In the genomic region with DNA sequence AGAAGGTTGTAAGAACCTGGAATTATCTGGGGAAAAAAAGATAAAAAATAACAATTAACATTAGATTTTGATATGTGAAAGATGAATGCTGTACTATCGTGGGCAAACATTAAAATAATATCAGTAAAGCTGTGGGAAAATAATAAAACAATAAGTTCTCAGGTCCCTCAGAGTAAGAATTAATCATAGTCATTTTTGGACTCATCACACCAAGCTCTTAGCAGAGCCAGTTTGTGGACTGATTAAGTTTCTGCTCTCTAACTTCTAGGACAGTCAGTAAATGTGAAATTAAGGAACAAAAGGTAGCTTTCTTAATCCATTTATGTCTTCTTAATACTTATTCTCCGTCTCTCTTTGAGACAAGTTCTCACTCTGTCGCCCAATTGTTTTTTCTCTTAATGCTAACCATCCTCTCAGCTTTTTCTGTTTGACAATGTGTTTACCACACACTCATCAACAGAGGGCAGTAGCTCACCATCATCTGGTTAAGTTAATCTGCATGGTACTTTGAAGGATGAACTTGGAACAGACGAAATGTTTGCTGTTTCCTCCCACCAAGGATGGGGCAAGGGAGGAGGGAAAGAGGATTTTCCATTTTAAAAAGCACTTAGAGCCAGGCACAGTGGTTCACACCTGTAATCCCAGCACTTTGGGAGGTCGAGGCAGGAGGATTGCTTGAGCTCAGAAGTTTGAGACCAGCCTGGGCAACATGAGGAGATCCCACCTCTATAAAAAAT, we compare ENCODE assay signal across 1 cellular context.
TF ChIP-seq lines count a peak whose summit lies in the region.

No MANE protein-coding gene starts in this region.

TF ChIP-seq in K562, 482 proteins besides CTCF, POLR2A, EP300 and RAD21 (continues in another document):
- TF ChIP-seq HEY1 (CRISPR knock-in tag; IDR thresholded peaks at IDR 0.05; ENCODE audit: borderline replicate concordance) (no peak), SMARCB1 (IDR thresholded peaks at IDR 0.05; ENCODE audit: insufficient read length, low read depth) (no peak), NUFIP1 (IDR thresholded peaks at IDR 0.05; ENCODE audit: partially characterized antibody) (no peak), SMC3 (conservative IDR thresholded peaks at IDR 0.05; ENCODE audit: insufficient read depth, low read depth, low read length) (peak; percentile 77), XRCC4 (IDR thresholded peaks at IDR 0.05; ENCODE audit: extremely low read depth, insufficient read depth, insufficient read length) (no peak), OTX1 (CRISPR knock-in tag; IDR thresholded peaks at IDR 0.05) (no peak), ZNF75A (CRISPR knock-in tag; IDR thresholded peaks at IDR 0.05) (no peak), ZNF217 (CRISPR knock-in tag; IDR thresholded peaks at IDR 0.05) (no peak), ZNF41 (CRISPR knock-in tag; conservative IDR thresholded peaks at IDR 0.05) (no peak), ZNF583 (CRISPR knock-in tag; IDR thresholded peaks at IDR 0.05) (no peak), ZNF445 (CRISPR knock-in tag; IDR thresholded peaks at IDR 0.05; ENCODE audit: low read depth) (no peak), CBX1 (IDR thresholded peaks at IDR 0.05; ENCODE audit: low read depth) (no peak), ARID2 (IDR thresholded peaks at IDR 0.05) (peak; percentile 87), CTBP1 (IDR thresholded peaks at IDR 0.05; ENCODE audit: borderline replicate concordance) (0 out of 2 replicates have a peak, but pooled peaks have one; percentile 17), BRD4 (IDR thresholded peaks at IDR 0.05) (no peak), ZNF551 (CRISPR knock-in tag; IDR thresholded peaks at IDR 0.05) (no peak), PHB (CRISPR knock-in tag; IDR thresholded peaks at IDR 0.05) (no peak), FOXP1 (CRISPR knock-in tag; IDR thresholded peaks at IDR 0.05) (no peak), CBFA2T3 (IDR thresholded peaks at IDR 0.05) (no peak), ZKSCAN3 (CRISPR knock-in tag; IDR thresholded peaks at IDR 0.05) (no peak), ZNF121 (CRISPR knock-in tag; conservative IDR thresholded peaks at IDR 0.05) (no peak), EP400 (IDR thresholded peaks at IDR 0.05) (no peak), ZNF830 (CRISPR knock-in tag; IDR thresholded peaks at IDR 0.05) (no peak), NFATC3 (IDR thresholded peaks at IDR 0.05) (no peak), CBX3 (IDR thresholded peaks at IDR 0.05; ENCODE audit: borderline replicate concordance in 1 of 2, low read length in 2 of 2) (no peak), HDAC3 (IDR thresholded peaks at IDR 0.05; ENCODE audit: borderline replicate concordance, partially characterized antibody) (no peak), NRF1 (conservative IDR thresholded peaks at IDR 0.05 in 1 of 2, IDR thresholded peaks at IDR 0.05 in 1 of 2) (no peak), STAG1 (CRISPR knock-in tag; IDR thresholded peaks at IDR 0.05; ENCODE audit: borderline replicate concordance) (peak; percentile 55; the same call in 1 of the 2 replicates), BMI1 (IDR thresholded peaks at IDR 0.05; ENCODE audit: low read length) (no peak), RCOR1 (IDR thresholded peaks at IDR 0.05; ENCODE audit: borderline replicate concordance in 1 of 2, low read depth in 2 of 2, low read length in 2 of 2) (0 out of 4 replicates have a peak, but pooled peaks of 1 of the 2 experiments have one; percentile 20), NFIX (CRISPR knock-in tag; IDR thresholded peaks at IDR 0.05; ENCODE audit: low read depth) (no peak)
- TF ChIP-seq, protein P1, sequence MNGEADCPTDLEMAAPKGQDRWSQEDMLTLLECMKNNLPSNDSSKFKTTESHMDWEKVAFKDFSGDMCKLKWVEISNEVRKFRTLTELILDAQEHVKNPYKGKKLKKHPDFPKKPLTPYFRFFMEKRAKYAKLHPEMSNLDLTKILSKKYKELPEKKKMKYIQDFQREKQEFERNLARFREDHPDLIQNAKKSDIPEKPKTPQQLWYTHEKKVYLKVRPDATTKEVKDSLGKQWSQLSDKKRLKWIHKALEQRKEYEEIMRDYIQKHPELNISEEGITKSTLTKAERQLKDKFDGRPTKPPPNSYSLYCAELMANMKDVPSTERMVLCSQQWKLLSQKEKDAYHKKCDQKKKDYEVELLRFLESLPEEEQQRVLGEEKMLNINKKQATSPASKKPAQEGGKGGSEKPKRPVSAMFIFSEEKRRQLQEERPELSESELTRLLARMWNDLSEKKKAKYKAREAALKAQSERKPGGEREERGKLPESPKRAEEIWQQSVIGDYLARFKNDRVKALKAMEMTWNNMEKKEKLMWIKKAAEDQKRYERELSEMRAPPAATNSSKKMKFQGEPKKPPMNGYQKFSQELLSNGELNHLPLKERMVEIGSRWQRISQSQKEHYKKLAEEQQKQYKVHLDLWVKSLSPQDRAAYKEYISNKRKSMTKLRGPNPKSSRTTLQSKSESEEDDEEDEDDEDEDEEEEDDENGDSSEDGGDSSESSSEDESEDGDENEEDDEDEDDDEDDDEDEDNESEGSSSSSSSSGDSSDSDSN (IDR thresholded peaks at IDR 0.05; ENCODE audit: borderline replicate concordance in 1 of 2, low read depth in 2 of 2, low read length in 2 of 2), result no peak
- TF ChIP-seq, protein P2, sequence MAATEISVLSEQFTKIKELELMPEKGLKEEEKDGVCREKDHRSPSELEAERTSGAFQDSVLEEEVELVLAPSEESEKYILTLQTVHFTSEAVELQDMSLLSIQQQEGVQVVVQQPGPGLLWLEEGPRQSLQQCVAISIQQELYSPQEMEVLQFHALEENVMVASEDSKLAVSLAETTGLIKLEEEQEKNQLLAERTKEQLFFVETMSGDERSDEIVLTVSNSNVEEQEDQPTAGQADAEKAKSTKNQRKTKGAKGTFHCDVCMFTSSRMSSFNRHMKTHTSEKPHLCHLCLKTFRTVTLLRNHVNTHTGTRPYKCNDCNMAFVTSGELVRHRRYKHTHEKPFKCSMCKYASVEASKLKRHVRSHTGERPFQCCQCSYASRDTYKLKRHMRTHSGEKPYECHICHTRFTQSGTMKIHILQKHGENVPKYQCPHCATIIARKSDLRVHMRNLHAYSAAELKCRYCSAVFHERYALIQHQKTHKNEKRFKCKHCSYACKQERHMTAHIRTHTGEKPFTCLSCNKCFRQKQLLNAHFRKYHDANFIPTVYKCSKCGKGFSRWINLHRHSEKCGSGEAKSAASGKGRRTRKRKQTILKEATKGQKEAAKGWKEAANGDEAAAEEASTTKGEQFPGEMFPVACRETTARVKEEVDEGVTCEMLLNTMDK (IDR thresholded peaks at IDR 0.05; ENCODE audit: borderline replicate concordance, insufficient read depth, low read depth, low read length, poor library complexity, severe bottlenecking), result no peak
- TF ChIP-seq, protein P3, sequence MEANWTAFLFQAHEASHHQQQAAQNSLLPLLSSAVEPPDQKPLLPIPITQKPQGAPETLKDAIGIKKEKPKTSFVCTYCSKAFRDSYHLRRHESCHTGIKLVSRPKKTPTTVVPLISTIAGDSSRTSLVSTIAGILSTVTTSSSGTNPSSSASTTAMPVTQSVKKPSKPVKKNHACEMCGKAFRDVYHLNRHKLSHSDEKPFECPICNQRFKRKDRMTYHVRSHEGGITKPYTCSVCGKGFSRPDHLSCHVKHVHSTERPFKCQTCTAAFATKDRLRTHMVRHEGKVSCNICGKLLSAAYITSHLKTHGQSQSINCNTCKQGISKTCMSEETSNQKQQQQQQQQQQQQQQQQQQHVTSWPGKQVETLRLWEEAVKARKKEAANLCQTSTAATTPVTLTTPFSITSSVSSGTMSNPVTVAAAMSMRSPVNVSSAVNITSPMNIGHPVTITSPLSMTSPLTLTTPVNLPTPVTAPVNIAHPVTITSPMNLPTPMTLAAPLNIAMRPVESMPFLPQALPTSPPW (CRISPR knock-in tag; IDR thresholded peaks at IDR 0.05), result no peak
- TF ChIP-seq, protein P4, sequence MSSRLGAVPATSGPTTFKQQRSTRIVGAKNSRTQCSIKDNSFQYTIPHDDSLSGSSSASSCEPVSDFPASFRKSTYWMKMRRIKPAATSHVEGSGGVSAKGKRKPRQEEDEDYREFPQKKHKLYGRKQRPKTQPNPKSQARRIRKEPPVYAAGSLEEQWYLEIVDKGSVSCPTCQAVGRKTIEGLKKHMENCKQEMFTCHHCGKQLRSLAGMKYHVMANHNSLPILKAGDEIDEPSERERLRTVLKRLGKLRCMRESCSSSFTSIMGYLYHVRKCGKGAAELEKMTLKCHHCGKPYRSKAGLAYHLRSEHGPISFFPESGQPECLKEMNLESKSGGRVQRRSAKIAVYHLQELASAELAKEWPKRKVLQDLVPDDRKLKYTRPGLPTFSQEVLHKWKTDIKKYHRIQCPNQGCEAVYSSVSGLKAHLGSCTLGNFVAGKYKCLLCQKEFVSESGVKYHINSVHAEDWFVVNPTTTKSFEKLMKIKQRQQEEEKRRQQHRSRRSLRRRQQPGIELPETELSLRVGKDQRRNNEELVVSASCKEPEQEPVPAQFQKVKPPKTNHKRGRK (tag; IDR thresholded peaks at IDR 0.05), result peak; percentile 60
- TF ChIP-seq, protein P5, sequence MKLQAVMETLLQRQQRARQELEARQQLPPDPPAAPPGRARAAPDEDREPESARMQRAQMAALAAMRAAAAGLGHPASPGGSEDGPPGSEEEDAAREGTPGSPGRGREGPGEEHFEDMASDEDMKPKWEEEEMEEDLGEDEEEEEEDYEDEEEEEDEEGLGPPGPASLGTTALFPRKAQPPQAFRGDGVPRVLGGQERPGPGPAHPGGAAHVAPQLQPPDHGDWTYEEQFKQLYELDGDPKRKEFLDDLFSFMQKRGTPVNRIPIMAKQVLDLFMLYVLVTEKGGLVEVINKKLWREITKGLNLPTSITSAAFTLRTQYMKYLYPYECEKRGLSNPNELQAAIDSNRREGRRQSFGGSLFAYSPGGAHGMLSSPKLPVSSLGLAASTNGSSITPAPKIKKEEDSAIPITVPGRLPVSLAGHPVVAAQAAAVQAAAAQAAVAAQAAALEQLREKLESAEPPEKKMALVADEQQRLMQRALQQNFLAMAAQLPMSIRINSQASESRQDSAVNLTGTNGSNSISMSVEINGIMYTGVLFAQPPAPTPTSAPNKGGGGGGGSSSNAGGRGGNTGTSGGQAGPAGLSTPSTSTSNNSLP (IDR thresholded peaks at IDR 0.05; ENCODE audit: borderline replicate concordance, low read depth, low read length), result no peak
- TF ChIP-seq, protein P6, sequence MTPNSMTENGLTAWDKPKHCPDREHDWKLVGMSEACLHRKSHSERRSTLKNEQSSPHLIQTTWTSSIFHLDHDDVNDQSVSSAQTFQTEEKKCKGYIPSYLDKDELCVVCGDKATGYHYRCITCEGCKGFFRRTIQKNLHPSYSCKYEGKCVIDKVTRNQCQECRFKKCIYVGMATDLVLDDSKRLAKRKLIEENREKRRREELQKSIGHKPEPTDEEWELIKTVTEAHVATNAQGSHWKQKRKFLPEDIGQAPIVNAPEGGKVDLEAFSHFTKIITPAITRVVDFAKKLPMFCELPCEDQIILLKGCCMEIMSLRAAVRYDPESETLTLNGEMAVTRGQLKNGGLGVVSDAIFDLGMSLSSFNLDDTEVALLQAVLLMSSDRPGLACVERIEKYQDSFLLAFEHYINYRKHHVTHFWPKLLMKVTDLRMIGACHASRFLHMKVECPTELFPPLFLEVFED (CRISPR knock-in tag; conservative IDR thresholded peaks at IDR 0.05), result no peak
- TF ChIP-seq, protein P7, sequence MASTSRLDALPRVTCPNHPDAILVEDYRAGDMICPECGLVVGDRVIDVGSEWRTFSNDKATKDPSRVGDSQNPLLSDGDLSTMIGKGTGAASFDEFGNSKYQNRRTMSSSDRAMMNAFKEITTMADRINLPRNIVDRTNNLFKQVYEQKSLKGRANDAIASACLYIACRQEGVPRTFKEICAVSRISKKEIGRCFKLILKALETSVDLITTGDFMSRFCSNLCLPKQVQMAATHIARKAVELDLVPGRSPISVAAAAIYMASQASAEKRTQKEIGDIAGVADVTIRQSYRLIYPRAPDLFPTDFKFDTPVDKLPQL (IDR thresholded peaks at IDR 0.05; ENCODE audit: extremely low read depth, insufficient read length), result no peak
- TF ChIP-seq, protein P8, sequence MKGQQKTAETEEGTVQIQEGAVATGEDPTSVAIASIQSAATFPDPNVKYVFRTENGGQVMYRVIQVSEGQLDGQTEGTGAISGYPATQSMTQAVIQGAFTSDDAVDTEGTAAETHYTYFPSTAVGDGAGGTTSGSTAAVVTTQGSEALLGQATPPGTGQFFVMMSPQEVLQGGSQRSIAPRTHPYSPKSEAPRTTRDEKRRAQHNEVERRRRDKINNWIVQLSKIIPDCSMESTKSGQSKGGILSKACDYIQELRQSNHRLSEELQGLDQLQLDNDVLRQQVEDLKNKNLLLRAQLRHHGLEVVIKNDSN (CRISPR knock-in tag; IDR thresholded peaks at IDR 0.05), result no peak
- TF ChIP-seq, protein P9, sequence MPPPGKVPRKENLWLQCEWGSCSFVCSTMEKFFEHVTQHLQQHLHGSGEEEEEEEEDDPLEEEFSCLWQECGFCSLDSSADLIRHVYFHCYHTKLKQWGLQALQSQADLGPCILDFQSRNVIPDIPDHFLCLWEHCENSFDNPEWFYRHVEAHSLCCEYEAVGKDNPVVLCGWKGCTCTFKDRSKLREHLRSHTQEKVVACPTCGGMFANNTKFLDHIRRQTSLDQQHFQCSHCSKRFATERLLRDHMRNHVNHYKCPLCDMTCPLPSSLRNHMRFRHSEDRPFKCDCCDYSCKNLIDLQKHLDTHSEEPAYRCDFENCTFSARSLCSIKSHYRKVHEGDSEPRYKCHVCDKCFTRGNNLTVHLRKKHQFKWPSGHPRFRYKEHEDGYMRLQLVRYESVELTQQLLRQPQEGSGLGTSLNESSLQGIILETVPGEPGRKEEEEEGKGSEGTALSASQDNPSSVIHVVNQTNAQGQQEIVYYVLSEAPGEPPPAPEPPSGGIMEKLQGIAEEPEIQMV (tag; conservative IDR thresholded peaks at IDR 0.05; ENCODE audit: low read depth), result no peak
- TF ChIP-seq, protein P10, sequence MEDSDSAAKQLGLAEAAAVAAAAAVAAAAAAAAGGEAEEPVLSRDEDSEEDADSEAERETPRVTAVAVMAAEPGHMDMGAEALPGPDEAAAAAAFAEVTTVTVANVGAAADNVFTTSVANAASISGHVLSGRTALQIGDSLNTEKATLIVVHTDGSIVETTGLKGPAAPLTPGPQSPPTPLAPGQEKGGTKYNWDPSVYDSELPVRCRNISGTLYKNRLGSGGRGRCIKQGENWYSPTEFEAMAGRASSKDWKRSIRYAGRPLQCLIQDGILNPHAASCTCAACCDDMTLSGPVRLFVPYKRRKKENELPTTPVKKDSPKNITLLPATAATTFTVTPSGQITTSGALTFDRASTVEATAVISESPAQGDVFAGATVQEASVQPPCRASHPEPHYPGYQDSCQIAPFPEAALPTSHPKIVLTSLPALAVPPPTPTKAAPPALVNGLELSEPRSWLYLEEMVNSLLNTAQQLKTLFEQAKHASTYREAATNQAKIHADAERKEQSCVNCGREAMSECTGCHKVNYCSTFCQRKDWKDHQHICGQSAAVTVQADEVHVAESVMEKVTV (CRISPR knock-in tag; IDR thresholded peaks at IDR 0.05), result peak; percentile 55
- TF ChIP-seq, protein P11, sequence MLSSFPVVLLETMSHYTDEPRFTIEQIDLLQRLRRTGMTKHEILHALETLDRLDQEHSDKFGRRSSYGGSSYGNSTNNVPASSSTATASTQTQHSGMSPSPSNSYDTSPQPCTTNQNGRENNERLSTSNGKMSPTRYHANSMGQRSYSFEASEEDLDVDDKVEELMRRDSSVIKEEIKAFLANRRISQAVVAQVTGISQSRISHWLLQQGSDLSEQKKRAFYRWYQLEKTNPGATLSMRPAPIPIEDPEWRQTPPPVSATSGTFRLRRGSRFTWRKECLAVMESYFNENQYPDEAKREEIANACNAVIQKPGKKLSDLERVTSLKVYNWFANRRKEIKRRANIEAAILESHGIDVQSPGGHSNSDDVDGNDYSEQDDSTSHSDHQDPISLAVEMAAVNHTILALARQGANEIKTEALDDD (IDR thresholded peaks at IDR 0.05), result no peak
